1 cellular context compared by ENCODE assay signal in genomic region chr11:17014321-17014773, GRCh38.
TF ChIP-seq lines count a peak whose summit lies in the region.

A gene with protein sequence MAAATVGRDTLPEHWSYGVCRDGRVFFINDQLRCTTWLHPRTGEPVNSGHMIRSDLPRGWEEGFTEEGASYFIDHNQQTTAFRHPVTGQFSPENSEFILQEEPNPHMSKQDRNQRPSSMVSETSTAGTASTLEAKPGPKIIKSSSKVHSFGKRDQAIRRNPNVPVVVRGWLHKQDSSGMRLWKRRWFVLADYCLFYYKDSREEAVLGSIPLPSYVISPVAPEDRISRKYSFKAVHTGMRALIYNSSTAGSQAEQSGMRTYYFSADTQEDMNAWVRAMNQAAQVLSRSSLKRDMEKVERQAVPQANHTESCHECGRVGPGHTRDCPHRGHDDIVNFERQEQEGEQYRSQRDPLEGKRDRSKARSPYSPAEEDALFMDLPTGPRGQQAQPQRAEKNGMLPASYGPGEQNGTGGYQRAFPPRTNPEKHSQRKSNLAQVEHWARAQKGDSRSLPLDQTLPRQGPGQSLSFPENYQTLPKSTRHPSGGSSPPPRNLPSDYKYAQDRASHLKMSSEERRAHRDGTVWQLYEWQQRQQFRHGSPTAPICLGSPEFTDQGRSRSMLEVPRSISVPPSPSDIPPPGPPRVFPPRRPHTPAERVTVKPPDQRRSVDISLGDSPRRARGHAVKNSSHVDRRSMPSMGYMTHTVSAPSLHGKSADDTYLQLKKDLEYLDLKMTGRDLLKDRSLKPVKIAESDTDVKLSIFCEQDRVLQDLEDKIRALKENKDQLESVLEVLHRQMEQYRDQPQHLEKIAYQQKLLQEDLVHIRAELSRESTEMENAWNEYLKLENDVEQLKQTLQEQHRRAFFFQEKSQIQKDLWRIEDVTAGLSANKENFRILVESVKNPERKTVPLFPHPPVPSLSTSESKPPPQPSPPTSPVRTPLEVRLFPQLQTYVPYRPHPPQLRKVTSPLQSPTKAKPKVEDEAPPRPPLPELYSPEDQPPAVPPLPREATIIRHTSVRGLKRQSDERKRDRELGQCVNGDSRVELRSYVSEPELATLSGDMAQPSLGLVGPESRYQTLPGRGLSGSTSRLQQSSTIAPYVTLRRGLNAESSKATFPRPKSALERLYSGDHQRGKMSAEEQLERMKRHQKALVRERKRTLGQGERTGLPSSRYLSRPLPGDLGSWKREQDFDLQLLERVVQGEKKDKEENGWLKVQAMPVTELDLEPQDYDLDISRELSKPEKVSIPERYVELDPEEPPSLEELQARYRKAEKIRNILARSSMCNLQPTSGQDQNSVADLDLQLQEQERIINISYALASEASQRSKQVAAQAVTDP (minus strand): TSS chr11:17014414. CDS start chr11:17014401, 13 bp downstream.

TF ChIP-seq in HCT116, 20 proteins besides CTCF, POLR2A, EP300 and RAD21:
- peak; percentile 44 for TF ChIP-seq ZFX (IDR thresholded peaks at IDR 0.05)
- no peak for TF ChIP-seq SRF (IDR thresholded peaks at IDR 0.05; ENCODE audit: low read depth)
- TF ChIP-seq YY1 (IDR thresholded peaks at IDR 0.05; ENCODE audit: extremely low read depth, insufficient replicate concordance, low read depth, low read length): no peak
- TF ChIP-seq CEBPB (IDR thresholded peaks at IDR 0.05; ENCODE audit: low read depth): no peak
- TF ChIP-seq, protein P1, sequence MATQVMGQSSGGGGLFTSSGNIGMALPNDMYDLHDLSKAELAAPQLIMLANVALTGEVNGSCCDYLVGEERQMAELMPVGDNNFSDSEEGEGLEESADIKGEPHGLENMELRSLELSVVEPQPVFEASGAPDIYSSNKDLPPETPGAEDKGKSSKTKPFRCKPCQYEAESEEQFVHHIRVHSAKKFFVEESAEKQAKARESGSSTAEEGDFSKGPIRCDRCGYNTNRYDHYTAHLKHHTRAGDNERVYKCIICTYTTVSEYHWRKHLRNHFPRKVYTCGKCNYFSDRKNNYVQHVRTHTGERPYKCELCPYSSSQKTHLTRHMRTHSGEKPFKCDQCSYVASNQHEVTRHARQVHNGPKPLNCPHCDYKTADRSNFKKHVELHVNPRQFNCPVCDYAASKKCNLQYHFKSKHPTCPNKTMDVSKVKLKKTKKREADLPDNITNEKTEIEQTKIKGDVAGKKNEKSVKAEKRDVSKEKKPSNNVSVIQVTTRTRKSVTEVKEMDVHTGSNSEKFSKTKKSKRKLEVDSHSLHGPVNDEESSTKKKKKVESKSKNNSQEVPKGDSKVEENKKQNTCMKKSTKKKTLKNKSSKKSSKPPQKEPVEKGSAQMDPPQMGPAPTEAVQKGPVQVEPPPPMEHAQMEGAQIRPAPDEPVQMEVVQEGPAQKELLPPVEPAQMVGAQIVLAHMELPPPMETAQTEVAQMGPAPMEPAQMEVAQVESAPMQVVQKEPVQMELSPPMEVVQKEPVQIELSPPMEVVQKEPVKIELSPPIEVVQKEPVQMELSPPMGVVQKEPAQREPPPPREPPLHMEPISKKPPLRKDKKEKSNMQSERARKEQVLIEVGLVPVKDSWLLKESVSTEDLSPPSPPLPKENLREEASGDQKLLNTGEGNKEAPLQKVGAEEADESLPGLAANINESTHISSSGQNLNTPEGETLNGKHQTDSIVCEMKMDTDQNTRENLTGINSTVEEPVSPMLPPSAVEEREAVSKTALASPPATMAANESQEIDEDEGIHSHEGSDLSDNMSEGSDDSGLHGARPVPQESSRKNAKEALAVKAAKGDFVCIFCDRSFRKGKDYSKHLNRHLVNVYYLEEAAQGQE (IDR thresholded peaks at IDR 0.05; ENCODE audit: low read depth): no peak
- TF ChIP-seq JUND (IDR thresholded peaks at IDR 0.05): no peak
TF ChIP-seq in HCT116: peak in this region for 1.
